ENCODE assay signal across 26 cellular contexts in the genomic region with DNA sequence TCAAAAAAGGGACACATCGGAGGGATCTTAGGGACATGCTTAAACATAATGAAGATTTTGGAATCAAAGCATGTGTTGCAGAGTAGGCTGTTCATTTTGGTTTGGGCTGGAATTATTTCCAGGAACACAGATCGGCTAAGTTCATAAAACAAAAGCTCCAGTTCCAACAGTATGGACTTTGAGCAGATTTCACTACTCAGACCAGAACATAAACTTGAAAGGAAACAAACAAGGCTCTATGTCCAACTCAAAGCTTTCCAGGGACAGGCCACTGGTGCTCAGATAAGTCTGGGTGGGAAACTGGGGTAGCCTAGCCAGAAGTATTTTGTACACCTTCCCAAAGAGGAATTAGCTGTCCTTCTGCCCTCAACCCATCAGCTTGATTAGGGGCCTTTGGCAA.
"Had no signal": no experiment of that assay in that cellular context is flagged by ENCODE, and none has a peak within 500 bp of the region (broad histone marks: within the 10 kb centered on the region; RNA-seq: fewer than 3 reads in every experiment).

No MANE protein-coding gene starts in this region.

- H3K4me3 Mint-ChIP-seq: naive thymus-derived CD4-positive, alpha-beta T cell; natural killer cell treated with Interleukin-12 subunit alpha and Interleukin-12 subunit beta and Interleukin-15 and Interleukin-18, amount 100 ng/mL, for 72 hours; neural crest cell; stimulated activated effector memory CD8-positive, alpha-beta T cell treated with anti-CD3 and anti-CD28 coated beads, Interleukin-12 subunit alpha, Interleukin-12 subunit beta, amount 100 ng/mL, for 72 hours; stimulated activated naive CD8-positive, alpha-beta T cell treated with anti-CD3 and anti-CD28 coated beads, Interleukin-15, Interleukin-2, amounts not matched to agents 100 ng/mL and 50 ng/mL, for 24 hours had no signal

- H3K36me3 ChIP-seq: left lung, lower lobe of right lung, pancreas, prostate gland, spleen, suprapubic skin, transverse colon, upper lobe of left lung, vagina had no signal

- H3K27ac ChIP-seq: hepatocyte, left lung, lower lobe of right lung, pancreas, prostate gland, skin epidermis, spleen, suprapubic skin, transverse colon, upper lobe of left lung, vagina had no signal

- H3K27me3 ChIP-seq: hepatocyte, left lung, pancreas, suprapubic skin, transverse colon, upper lobe of left lung, vagina had no signal

- H3K4me1 ChIP-seq: prostate gland had no signal

- H3K9me3 ChIP-seq: left lung, lower lobe of right lung, pancreas, prostate gland, spleen, suprapubic skin, transverse colon, upper lobe of left lung, vagina had no signal

- H3K4me3 ChIP-seq: hepatocyte, left lung, lower lobe of right lung, pancreas, prostate gland, skin epidermis, spleen, suprapubic skin, transverse colon, upper lobe of left lung, vagina had no signal

- H3K27ac Mint-ChIP-seq: naive thymus-derived CD4-positive, alpha-beta T cell; natural killer cell treated with Interleukin-12 subunit alpha and Interleukin-12 subunit beta and Interleukin-15 and Interleukin-18, amount 100 ng/mL, for 72 hours; stimulated activated effector memory CD8-positive, alpha-beta T cell treated with anti-CD3 and anti-CD28 coated beads, Interleukin-12 subunit alpha, Interleukin-12 subunit beta, amount 100 ng/mL, for 72 hours; stimulated activated naive CD8-positive, alpha-beta T cell treated with anti-CD3 and anti-CD28 coated beads, Interleukin-15, Interleukin-2, amounts not matched to agents 100 ng/mL and 50 ng/mL, for 24 hours had no signal

- DNase-seq: islet precursor cell; lower lobe of right lung; mammary epithelial cell; mesenchymal stem cell; naive thymus-derived CD4-positive, alpha-beta T cell; nucleus accumbens; pancreas; posterior cingulate gyrus; retina; right cardiac atrium; spleen; stimulated activated CD4-positive, alpha-beta T cell treated with anti-CD3 and anti-CD28 coated beads, Interleukin-4, amount 100 ng/mL, for 24 hours; stimulated activated naive CD4-positive, alpha-beta T cell; transverse colon; upper lobe of left lung had no signal

- H3K36me3 Mint-ChIP-seq: natural killer cell treated with Interleukin-12 subunit alpha and Interleukin-12 subunit beta and Interleukin-15 and Interleukin-18, amount 100 ng/mL, for 72 hours; stimulated activated effector memory CD8-positive, alpha-beta T cell treated with anti-CD3 and anti-CD28 coated beads, Interleukin-12 subunit alpha, Interleukin-12 subunit beta, amount 100 ng/mL, for 72 hours had no signal

- H3K4me1 Mint-ChIP-seq: neural crest cell; stimulated activated effector memory CD8-positive, alpha-beta T cell treated with anti-CD3 and anti-CD28 coated beads, Interleukin-12 subunit alpha, Interleukin-12 subunit beta, amount 100 ng/mL, for 72 hours had no signal

- H3K9me3 Mint-ChIP-seq: natural killer cell treated with Interleukin-12 subunit alpha and Interleukin-12 subunit beta and Interleukin-15 and Interleukin-18, amount 100 ng/mL, for 72 hours; neural crest cell; stimulated activated effector memory CD8-positive, alpha-beta T cell treated with anti-CD3 and anti-CD28 coated beads, Interleukin-12 subunit alpha, Interleukin-12 subunit beta, amount 100 ng/mL, for 72 hours; stimulated activated naive CD8-positive, alpha-beta T cell treated with anti-CD3 and anti-CD28 coated beads, Interleukin-15, Interleukin-2, amounts not matched to agents 100 ng/mL and 50 ng/mL, for 24 hours had no signal

- ATAC-seq: left lung; lower lobe of right lung; naive thymus-derived CD4-positive, alpha-beta T cell; natural killer cell treated with Interleukin-12 subunit alpha and Interleukin-12 subunit beta and Interleukin-15 and Interleukin-18, amount 100 ng/mL, for 72 hours; pancreas; right cardiac atrium; sciatic nerve; stimulated activated effector memory CD8-positive, alpha-beta T cell treated with anti-CD3 and anti-CD28 coated beads, Interleukin-12 subunit alpha, Interleukin-12 subunit beta, amount 100 ng/mL, for 72 hours had no signal
